Comparison of ENCODE assay signal across 20 cellular contexts in genomic region chr14:59698793-59699192, GRCh38.
A peak's percentile ranks its signal among the peaks of the same experiment; 100 is the strongest.
DNase-seq lines count a peak whose midpoint lies in the region; ATAC-seq lines count a peak whose summit lies in the region.
"Had no signal": no experiment of that assay in that cellular context is flagged by ENCODE, and none has a peak within 500 bp of the region (broad histone marks: within the 10 kb centered on the region; RNA-seq: fewer than 3 reads in every experiment).

No MANE protein-coding gene starts in this region.

- peak; percentile 23 for DNase-seq in HS-5 (ENCODE audit: low read depth)
- DNase-seq in NCI-H460 (ENCODE audit: extremely low read depth, low read depth), result peak; percentile 58
- peak; percentile 29 for DNase-seq in dermis blood vessel endothelial cell
- DNase-seq in renal cortical epithelial cell (ENCODE audit: low read depth), result peak; percentile 11
- no peak for DNase-seq in germinal center (ENCODE audit: low spot score)
- DNase-seq in EL, result no peak
- DNase-seq: activated CD8-positive, alpha-beta memory T cell treated with anti-CD3 and anti-CD28 coated beads, Interleukin-2, amount 10 ng/mL, durations not matched to agents 7 days and 5 days; amygdala; cortex of kidney; DMS79; erythroblast; H9; mesendoderm; NCI-H510A; SJCRH30; stimulated activated CD4-positive, alpha-beta T cell treated with anti-CD3 and anti-CD28 coated beads, Interleukin-12 subunit alpha, Interleukin-12 subunit beta, amount 100 ng/mL, for 4 hours; T-helper 2 cell had no signal

- ATAC-seq in HG03571 (IDR thresholded peaks at IDR 0.05; ENCODE audit: unreplicated experiment), result no peak
- ATAC-seq: activated CD8-positive, alpha-beta memory T cell treated with anti-CD3 and anti-CD28 coated beads, Interleukin-2, amount 10 ng/mL, durations not matched to agents 7 days and 5 days; natural killer cell treated with Interleukin-12 subunit alpha and Interleukin-12 subunit beta and Interleukin-15 and Interleukin-18, amount 100 ng/mL, for 72 hours; stimulated activated effector memory CD8-positive, alpha-beta T cell treated with anti-CD3 and anti-CD28 coated beads, Interleukin-12 subunit alpha, Interleukin-12 subunit beta, amount 100 ng/mL, for 72 hours had no signal

Comparison
In these comparisons a context has a peak if more than half of its experiments do, and no peak if none do; other contexts are left out.
1. DNase-seq: peak in HS-5 (single experiment), NCI-H460 (single experiment), dermis blood vessel endothelial cell (single experiment) and renal cortical epithelial cell (single experiment); none in germinal center (single experiment) and EL (single experiment).